In the genomic region with DNA sequence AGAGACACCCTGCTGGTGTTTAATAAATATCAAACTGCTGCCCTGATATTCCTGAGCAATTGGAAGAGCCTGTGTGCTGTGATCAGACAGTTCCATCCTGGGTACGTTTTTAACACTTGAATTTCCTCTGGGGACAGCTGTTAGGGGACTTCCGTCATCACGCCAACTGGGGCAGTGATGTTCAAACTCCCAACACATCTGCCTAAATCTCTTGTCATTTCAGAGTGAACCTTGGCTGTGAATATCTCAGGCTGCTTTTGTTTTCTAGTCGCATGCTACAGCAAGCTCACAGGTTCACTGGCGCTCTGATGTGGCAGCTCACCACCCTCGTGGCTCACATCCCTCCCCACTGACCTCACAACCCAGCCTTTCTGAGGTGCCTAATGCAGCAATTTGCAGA, we compare ENCODE assay signal across 23 cellular contexts.
"Had no signal": no experiment of that assay in that cellular context is flagged by ENCODE, and none has a peak within 500 bp of the region (broad histone marks: within the 10 kb centered on the region; RNA-seq: fewer than 3 reads in every experiment).

No MANE protein-coding gene starts in this region.

- H3K27ac ChIP-seq: foreskin keratinocyte, parathyroid adenoma, testis, transverse colon, VCaP had no signal

- H2AFZ ChIP-seq: parathyroid adenoma had no signal

- ATAC-seq: esophagus mucosa; foreskin keratinocyte; left ventricle myocardium superior; right cardiac atrium; stimulated activated naive CD8-positive, alpha-beta T cell treated with anti-CD3 and anti-CD28 coated beads, Interleukin-15, Interleukin-2, amounts not matched to agents 100 U/mL and 50 U/mL, for 24 hours; T-cell had no signal

- H3K9ac ChIP-seq: parathyroid adenoma had no signal

- H3K36me3 ChIP-seq: transverse colon had no signal

- DNase-seq: activated CD4-positive, alpha-beta T cell treated with anti-CD3 and anti-CD28 coated beads for 48 hours; activated CD4-positive, alpha-beta T cell treated with anti-CD3 and anti-CD28 coated beads, Interleukin-2, amount 50 U/mL, for 48 hours; activated CD8-positive, alpha-beta memory T cell treated with anti-CD3 and anti-CD28 coated beads for 24 hours; activated effector memory CD4-positive, alpha-beta T cell treated with Interleukin-2 at 50 U/mL for 16 hours; activated naive CD4-positive, alpha-beta T cell treated with Interleukin-2 at 50 U/mL for 16 hours; endodermal cell; foreskin keratinocyte; left ventricle myocardium superior; naive B cell; occipital lobe; right cardiac atrium; stimulated activated CD4-positive, alpha-beta T cell treated with anti-CD3 and anti-CD28 coated beads, Interleukin-12 subunit alpha, Interleukin-12 subunit beta, amount 100 ng/mL, for 4 hours; stimulated activated CD4-positive, alpha-beta T cell treated with anti-CD3 and anti-CD28 coated beads, Interleukin-4, amount 100 ng/mL, for 1 hour; stimulated activated naive CD8-positive, alpha-beta T cell treated with anti-CD3 and anti-CD28 coated beads, Interleukin-15, Interleukin-2, amounts not matched to agents 100 U/mL and 50 U/mL, for 24 hours; T-cell; testis; transverse colon had no signal

- H3K4me3 ChIP-seq: testis, transverse colon had no signal

- H3K4me1 ChIP-seq: foreskin keratinocyte, parathyroid adenoma, testis, transverse colon had no signal

- H3K27me3 ChIP-seq: foreskin keratinocyte, testis, transverse colon had no signal

- H3K9me3 ChIP-seq: testis, transverse colon had no signal

- FAIRE-seq: bronchial epithelial cell, islet of Langerhans, urothelium cell line had no signal

- H3K79me2 ChIP-seq: parathyroid adenoma had no signal
